Comparison of ENCODE assay signal across 21 cellular contexts in the genomic region with DNA sequence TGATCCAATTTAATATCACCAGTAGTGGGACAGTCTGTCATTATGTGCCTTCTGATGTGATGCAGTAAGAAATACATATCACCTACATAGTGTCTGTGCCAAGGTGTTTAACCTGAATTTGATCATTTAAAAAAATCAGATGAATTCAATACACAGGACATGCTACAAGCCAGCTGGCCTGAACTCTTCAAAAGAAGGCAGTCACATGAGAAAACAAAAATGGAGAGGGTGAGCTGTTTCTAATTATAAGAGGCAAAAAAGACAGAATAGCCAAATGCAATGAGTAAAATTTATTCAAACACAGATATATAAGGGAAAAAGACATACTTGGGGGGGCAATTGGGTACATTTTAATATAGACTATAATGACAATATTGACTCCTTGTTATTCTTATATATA.
"Had no signal": no experiment of that assay in that cellular context is flagged by ENCODE, and none has a peak within 500 bp of the region (broad histone marks: within the 10 kb centered on the region; RNA-seq: fewer than 3 reads in every experiment).

No MANE protein-coding gene starts in this region.

- H3K79me2 ChIP-seq: hepatocyte had no signal

- H3K4me3 ChIP-seq: ascending aorta, coronary artery, hepatocyte, lung, psoas muscle, skin epidermis, stomach had no signal

- H3K4me1 ChIP-seq: ascending aorta, stomach had no signal

- H3K27ac ChIP-seq: ascending aorta, coronary artery, hepatocyte, psoas muscle, stomach, VCaP had no signal

- H3K4me2 ChIP-seq: hepatocyte had no signal

- ATAC-seq: activated T-cell treated with anti-CD3 and anti-CD28 coated beads, Interleukin-2, amount 50 U/mL, for 72 hours; right cardiac atrium had no signal

- H2AFZ ChIP-seq: hepatocyte had no signal

- H3K36me3 ChIP-seq: ascending aorta, stomach had no signal

- H3K9me3 ChIP-seq: ascending aorta, psoas muscle, stomach had no signal

- DNase-seq: activated CD4-positive, alpha-beta T cell treated with anti-CD3 and anti-CD28 coated beads, Interleukin-2, amount 50 U/mL, for 1 hour; activated CD4-positive, CD25-positive, alpha-beta regulatory T cell treated with anti-CD3 and anti-CD28 coated beads, Interleukin-2, amount 50 U/mL, for 72 hours; activated CD8-positive, alpha-beta memory T cell treated with anti-CD3 and anti-CD28 coated beads for 24 hours; activated CD8-positive, alpha-beta memory T cell treated with anti-CD3 and anti-CD28 coated beads, Interleukin-2, amount 50 U/mL, for 48 hours; activated effector memory CD4-positive, alpha-beta T cell treated with anti-CD3 and anti-CD28 coated beads, Interleukin-2, amount 50 U/mL, for 16 hours; activated naive CD4-positive, alpha-beta T cell treated with anti-CD3 and anti-CD28 coated beads, Interleukin-2, amount 50 U/mL, for 16 hours; midbrain; nephron progenitor cell; nucleus accumbens; psoas muscle; right cardiac atrium; stimulated activated CD4-positive, alpha-beta T cell treated with anti-CD3 and anti-CD28 coated beads, Interleukin-2, amount 100 ng/mL, for 48 hours; stomach; T-helper 2 cell had no signal

- H3K27me3 ChIP-seq: ascending aorta, hepatocyte, stomach had no signal
